In genomic region chr1:207321045-207321789, GRCh38 we compare ENCODE assay signal across 1 cellular context.
TF ChIP-seq lines count a peak whose summit lies in the region.

CD55 (plus strand) TSS chr1:207321678; CDS start chr1:207321766, 88 bp downstream.

TF ChIP-seq in K562, 482 proteins besides CTCF, POLR2A, EP300 and RAD21 (continued from another document and continues in another):
- no peak for TF ChIP-seq ZNF274 (IDR thresholded peaks at IDR 0.05; ENCODE audit: borderline replicate concordance, low read depth, low read length)
- TF ChIP-seq DEAF1 (CRISPR knock-in tag; IDR thresholded peaks at IDR 0.05): no peak
- TF ChIP-seq FOXJ2 (tag; IDR thresholded peaks at IDR 0.05): peak; percentile 97
- no peak for TF ChIP-seq YBX1 (IDR thresholded peaks at IDR 0.05)
- no peak for TF ChIP-seq HIVEP1 (CRISPR knock-in tag; IDR thresholded peaks at IDR 0.05)
- no peak for TF ChIP-seq ZC3H8 (IDR thresholded peaks at IDR 0.05)
- TF ChIP-seq ATF2 (CRISPR knock-in tag; IDR thresholded peaks at IDR 0.05): no peak
- no peak for TF ChIP-seq ZNF583 (CRISPR knock-in tag; IDR thresholded peaks at IDR 0.05)
- no peak for TF ChIP-seq ELK3 (CRISPR knock-in tag; IDR thresholded peaks at IDR 0.05)
- peak; percentile 90 for TF ChIP-seq SPI1 (IDR thresholded peaks at IDR 0.05; ENCODE audit: borderline replicate concordance, low read depth, low read length)
- TF ChIP-seq ZFP91 (CRISPR knock-in tag; IDR thresholded peaks at IDR 0.05): peak; percentile 66; the same call in 1 of the 2 replicates
- TF ChIP-seq TCF3 (CRISPR knock-in tag; IDR thresholded peaks at IDR 0.05): peak; percentile 54
- no peak for TF ChIP-seq SIN3B (IDR thresholded peaks at IDR 0.05; ENCODE audit: low read depth)
- TF ChIP-seq NCOA6 (IDR thresholded peaks at IDR 0.05): no peak
- TF ChIP-seq CREB1 (IDR thresholded peaks at IDR 0.05): peak; percentile 96
- peak; percentile 94 for TF ChIP-seq CREB1 (CRISPR knock-in tag; IDR thresholded peaks at IDR 0.05)
- no peak for TF ChIP-seq CREB3 (tag; conservative IDR thresholded peaks at IDR 0.05; ENCODE audit: low read depth)
- no peak for TF ChIP-seq ADNP (tag; IDR thresholded peaks at IDR 0.05)
- TF ChIP-seq RUNX1 (IDR thresholded peaks at IDR 0.05; ENCODE audit: low read depth): peak; percentile 60; the same call in 1 of the 2 replicates
- TF ChIP-seq MAX (CRISPR knock-in tag; IDR thresholded peaks at IDR 0.05): peak; percentile 92
- peak in 1 of 2 experiments; percentile 98; a peak in 3 of 4 replicates for TF ChIP-seq MLLT1 (IDR thresholded peaks at IDR 0.05)
- TF ChIP-seq ZNF592 (IDR thresholded peaks at IDR 0.05): peak; percentile 62; the same call in 1 of the 2 replicates
- TF ChIP-seq ETS1 (conservative IDR thresholded peaks at IDR 0.05; ENCODE audit: control insufficient read depth, low read depth, low read length): peak; percentile 79
- TF ChIP-seq FOXM1 (IDR thresholded peaks at IDR 0.05; ENCODE audit: low read depth): peak; percentile 24; the same call in 1 of the 2 replicates
- 0 out of 2 replicates have a peak, but pooled peaks have one; percentile 56 for TF ChIP-seq FOXM1 (CRISPR knock-in tag; IDR thresholded peaks at IDR 0.05; ENCODE audit: low read depth)
- TF ChIP-seq HMG20B (CRISPR knock-in tag; IDR thresholded peaks at IDR 0.05): no peak
- peak; percentile 23; the same call in 1 of the 2 replicates for TF ChIP-seq TCF7L2 (IDR thresholded peaks at IDR 0.05; ENCODE audit: low read depth, low read length)
- peak; percentile 67; the same call in 1 of the 2 replicates for TF ChIP-seq MTA1 (IDR thresholded peaks at IDR 0.05; ENCODE audit: borderline replicate concordance)
- TF ChIP-seq MYC (IDR thresholded peaks at IDR 0.05; ENCODE audit: low read depth, low read length): peak; percentile 99
- no peak; the same call in 1 of the 2 replicates for TF ChIP-seq MYC (CRISPR knock-in tag; IDR thresholded peaks at IDR 0.05; ENCODE audit: borderline replicate concordance, low read depth)
- no peak for TF ChIP-seq ESRRB (CRISPR knock-in tag; IDR thresholded peaks at IDR 0.05; ENCODE audit: borderline replicate concordance)
- TF ChIP-seq ZNF707 (CRISPR knock-in tag; conservative IDR thresholded peaks at IDR 0.05): no peak
- TF ChIP-seq STAG1 (CRISPR knock-in tag; IDR thresholded peaks at IDR 0.05; ENCODE audit: borderline replicate concordance): no peak
- no peak for TF ChIP-seq EWSR1 (IDR thresholded peaks at IDR 0.05; ENCODE audit: borderline replicate concordance, low read depth, partially characterized antibody)
- peak; percentile 93 for TF ChIP-seq SP1 (CRISPR knock-in tag; IDR thresholded peaks at IDR 0.05)
- no peak for TF ChIP-seq NCOA2 (IDR thresholded peaks at IDR 0.05; ENCODE audit: partially characterized antibody in 2 of 2)
- TF ChIP-seq ZNF668 (CRISPR knock-in tag; IDR thresholded peaks at IDR 0.05): no peak
- TF ChIP-seq EZH2 (IDR thresholded peaks at IDR 0.05; ENCODE audit: borderline replicate concordance, low read depth, low read length): no peak
- TF ChIP-seq LCOR (CRISPR knock-in tag; IDR thresholded peaks at IDR 0.05): peak; percentile 96
- no peak for TF ChIP-seq ZNF253 (CRISPR knock-in tag; conservative IDR thresholded peaks at IDR 0.05)
- no peak for TF ChIP-seq HEY1 (CRISPR knock-in tag; IDR thresholded peaks at IDR 0.05; ENCODE audit: borderline replicate concordance)
- peak; percentile 44; the same call in 1 of the 2 replicates for TF ChIP-seq HCFC1 (IDR thresholded peaks at IDR 0.05; ENCODE audit: low read depth, low read length)
- peak; percentile 85 for TF ChIP-seq ZEB2 (IDR thresholded peaks at IDR 0.05)
- TF ChIP-seq ETS2 (tag; IDR thresholded peaks at IDR 0.05; ENCODE audit: borderline replicate concordance, poor library complexity, severe bottlenecking): no peak
- no peak for TF ChIP-seq SNAPC5 (CRISPR knock-in tag; IDR thresholded peaks at IDR 0.05)
- TF ChIP-seq CEBPZ (IDR thresholded peaks at IDR 0.05; ENCODE audit: borderline replicate concordance, low read depth, low read length): no peak
- no peak for TF ChIP-seq ARHGAP35 (IDR thresholded peaks at IDR 0.05; ENCODE audit: partially characterized antibody)
- no peak for TF ChIP-seq ZNF316 (IDR thresholded peaks at IDR 0.05)
- no peak; the same call in 1 of the 2 replicates for TF ChIP-seq NR2C1 (IDR thresholded peaks at IDR 0.05)
- TF ChIP-seq NR2C1 (tag; IDR thresholded peaks at IDR 0.05): peak; percentile 65
